18 cellular contexts compared by ENCODE assay signal in genomic region chr9:107237873-107238272, GRCh38.
"Had no signal": no experiment of that assay in that cellular context is flagged by ENCODE, and none has a peak within 500 bp of the region (broad histone marks: within the 10 kb centered on the region; RNA-seq: fewer than 3 reads in every experiment).

No MANE protein-coding gene starts in this region.

- FAIRE-seq: keratinocyte had no signal

- H3K4me3 ChIP-seq: adrenal gland, cardiac muscle cell, dorsolateral prefrontal cortex, left lung, mucosa of descending colon, thyroid gland, uterus had no signal

- ATAC-seq: left lung; mucosa of descending colon; naive thymus-derived CD4-positive, alpha-beta T cell had no signal

- H3K9me3 ChIP-seq: adrenal gland, left lung, mucosa of descending colon, neutrophil, thyroid gland, uterus had no signal

- H3K36me3 ChIP-seq: adrenal gland, cardiac muscle cell, left lung, neutrophil, thyroid gland, uterus had no signal

- H3K27ac ChIP-seq: adrenal gland, cardiac muscle cell, dorsolateral prefrontal cortex, left lung, neutrophil, parathyroid adenoma, thyroid gland, uterus had no signal

- H3K4me1 ChIP-seq: adrenal gland, left lung, parathyroid adenoma, thyroid gland, uterus had no signal

- DNase-seq: activated CD4-positive, alpha-beta memory T cell treated with anti-CD3 and anti-CD28 coated beads for 36 hours; activated CD4-positive, alpha-beta T cell treated with anti-CD3 and anti-CD28 coated beads for 1 hour; activated naive CD4-positive, alpha-beta T cell treated with Interleukin-2 at 50 U/mL for 16 hours; adrenal gland; dorsolateral prefrontal cortex; hippocampal formation; left lung; mammary epithelial cell; mucosa of descending colon; naive thymus-derived CD4-positive, alpha-beta T cell; stimulated activated CD4-positive, alpha-beta T cell treated with anti-CD3 and anti-CD28 coated beads, Interleukin-12 subunit alpha, Interleukin-12 subunit beta, amount 100 ng/mL, for 4 hours; stimulated activated CD4-positive, alpha-beta T cell treated with anti-CD3 and anti-CD28 coated beads, Interleukin-2, amount 100 ng/mL, for 24 hours; thyroid gland; uterus had no signal

- H3K9ac ChIP-seq: parathyroid adenoma had no signal
